15 cellular contexts compared by ENCODE assay signal in the genomic region with DNA sequence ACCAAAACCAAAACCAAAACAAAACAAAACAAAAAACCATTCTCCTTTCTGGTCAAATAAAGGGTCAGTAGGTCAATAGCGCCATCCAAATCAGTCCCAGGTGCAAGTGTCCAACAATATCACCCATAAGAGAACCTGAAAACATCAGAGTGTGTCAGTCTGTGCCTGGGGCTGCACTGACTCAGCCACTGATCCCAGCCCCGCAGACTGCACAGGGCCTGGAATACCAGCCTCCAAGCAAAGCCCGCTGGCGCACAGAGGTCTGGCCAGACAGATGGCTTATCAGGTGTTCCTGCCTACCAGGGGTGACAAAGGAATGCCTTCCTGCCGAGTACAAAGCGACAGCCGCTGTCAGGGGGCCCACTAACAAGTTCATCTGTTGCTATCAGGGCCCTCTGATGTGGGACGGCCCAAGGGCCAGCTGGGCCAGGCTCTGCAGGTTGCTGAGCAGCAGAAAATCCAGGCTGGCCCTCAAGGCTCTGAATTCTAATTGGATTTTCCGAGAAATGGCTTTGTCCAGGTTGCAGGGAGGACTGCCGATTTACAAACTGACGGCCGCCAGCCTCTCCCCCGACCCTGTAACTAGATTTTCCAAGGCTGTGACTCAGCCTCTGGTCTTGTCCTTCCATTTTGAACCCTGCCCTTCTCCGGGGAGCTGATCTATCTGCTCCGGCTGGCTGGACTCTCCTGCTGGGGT. TPM values are rescaled to one million over a fixed set of nuclear protein-coding genes. Genes with fewer than 3 reads are reported as not detected.
DNase-seq lines count a peak whose midpoint lies in the region; ATAC-seq, FAIRE-seq and TF ChIP-seq lines count a peak whose summit lies in the region.
"Had no signal": no experiment of that assay in that cellular context is flagged by ENCODE, and none has a peak within 500 bp of the region (broad histone marks: within the 10 kb centered on the region; RNA-seq: fewer than 3 reads in every experiment).

No MANE protein-coding gene starts in this region.

- FAIRE-seq in GM12891 (lab: Jason Lieb, UNC) = no peak
- FAIRE-seq: D721Med had no signal

- DNase-seq in IMR-90 = peak; percentile 6
- peak; percentile 51 to 66 for DNase-seq in SJCRH30
- peak; percentile 84 for DNase-seq in glutamatergic neuron
- DNase-seq in trophoblast cell = peak; percentile 99
- no peak for DNase-seq in NCI-H2107 treated with DMSO at 0.1 percent for 48 hours (lab: John Stamatoyannopoulos, UW; ENCODE audit: unreplicated experiment)
- no peak for DNase-seq in GM12891 (ENCODE audit: insufficient read length, low spot score)
- DNase-seq in GM20000 (ENCODE audit: low spot score) = no peak
- no peak for DNase-seq in SKM-1 (lab: John Stamatoyannopoulos, UW; ENCODE audit: unreplicated experiment)
- DNase-seq: amniotic stem cell, KBM-7, NCI-H774, transverse colon had no signal

- CTCF ChIA-PET in IMR-90 (lab: Yijun Ruan, JAX) = interaction anchor here (1.1 kb wide), 1 partner anchor 11 kb away, joined by 3 read pairs; no protein-coding TSS in a partner anchor

- TF ChIP-seq CTCF in IMR-90 (conservative IDR thresholded peaks at IDR 0.05; ENCODE audit: low read depth, low read length) = no peak
- TF ChIP-seq CTCF in glutamatergic neuron (IDR thresholded peaks at IDR 0.05; ENCODE audit: partially characterized antibody, unreplicated experiment) = no peak
- TF ChIP-seq CTCF in GM20000 (IDR thresholded peaks at IDR 0.05; ENCODE audit: extremely low read depth, missing control alignments) = no peak

- H3K4me1 ChIP-seq in IMR-90 (ENCODE audit: control insufficient read depth, insufficient read depth, low read length) = no peaks in the 10 kb centered on the region; the same call in 1 of the 2 replicates
- H3K4me1 ChIP-seq in SJCRH30 = peaks cover 12% of the 10 kb centered on the region
- H3K4me1 ChIP-seq in trophoblast cell (ENCODE audit: control insufficient read depth in 1 of 2, insufficient read depth in 2 of 2, low read length in 2 of 2) = peaks cover 18% of the 10 kb centered on the region in 2 experiments
- H3K4me1 ChIP-seq: transverse colon had no signal

- H3K27ac ChIP-seq in IMR-90 (ENCODE audit: insufficient read depth, low read length) = no peak overlapping the region
- no peak overlapping the region for H3K27ac ChIP-seq in SJCRH30
- peak overlapping the region; percentile 80 for H3K27ac ChIP-seq in trophoblast cell (ENCODE audit: low read depth, low read length)
- H3K27ac ChIP-seq: epithelial cell of prostate, transverse colon had no signal

- peaks cover 4% of the 10 kb centered on the region; the same call in 1 of the 2 replicates for H3K27me3 ChIP-seq in IMR-90 (ENCODE audit: control insufficient read depth, insufficient read depth, low read length)
- H3K27me3 ChIP-seq in SJCRH30 = no peaks in the 10 kb centered on the region
- H3K27me3 ChIP-seq in trophoblast cell (ENCODE audit: insufficient read depth, low read length) = no peaks in the 10 kb centered on the region
- H3K27me3 ChIP-seq: transverse colon had no signal

- in situ Hi-C loops in IMR-90 (cut with MboI; ENCODE audit: low sequenced_read_pairs) = no loop called here

- POLR2A ChIA-PET in IMR-90 (lab: Charles Lee; ENCODE audit: unreplicated experiment) = no interaction called here

- H3K18ac ChIP-seq in IMR-90 (ENCODE audit: low read depth, low read length) (no peak overlapping the region), trophoblast cell (ENCODE audit: low read length) (no peak overlapping the region)

- H3K9me3 ChIP-seq in IMR-90 (ENCODE audit: control insufficient read depth, insufficient read depth, low read length) (no peaks in the 10 kb centered on the region), SJCRH30 (replicated peaks) (no peaks in the 10 kb centered on the region), trophoblast cell (ENCODE audit: insufficient read depth, low read depth, low read length) (no peaks in the 10 kb centered on the region)
- H3K9me3 ChIP-seq: transverse colon had no signal

- H3K36me3 ChIP-seq in IMR-90 (ENCODE audit: control insufficient read depth, insufficient read depth, low read length) (no peaks in the 10 kb centered on the region), SJCRH30 (no peaks in the 10 kb centered on the region), trophoblast cell (ENCODE audit: control insufficient read depth in 1 of 2, insufficient read depth in 2 of 2, low read length in 2 of 2) (no peaks in the 10 kb centered on the region)
- H3K36me3 ChIP-seq: transverse colon had no signal

- H4K5ac ChIP-seq in IMR-90 (ENCODE audit: low read depth, low read length) = no peak overlapping the region

- no peak overlapping the region for H2BK120ac ChIP-seq in IMR-90 (ENCODE audit: low read depth, low read length)
- H2BK120ac ChIP-seq in trophoblast cell (ENCODE audit: insufficient read depth, low read length, poor library complexity) = no peak overlapping the region

- H3K14ac ChIP-seq in IMR-90 (replicated peaks; ENCODE audit: low read depth, low read length) (no peak overlapping the region), trophoblast cell (ENCODE audit: low read length) (no peak overlapping the region)

- ATAC-seq in IMR-90 (ENCODE audit: low read depth) = no peak

- H2BK20ac ChIP-seq in IMR-90 (ENCODE audit: low read depth, low read length) = no peak overlapping the region

- no peak overlapping the region for H3K56ac ChIP-seq in IMR-90 (ENCODE audit: extremely low read depth, insufficient read depth, low read length)

- H3K36me3 Mint-ChIP-seq in glutamatergic neuron (ENCODE audit: unreplicated experiment) = no peaks in the 10 kb centered on the region

- peak overlapping the region; percentile 95 for H3K27ac Mint-ChIP-seq in glutamatergic neuron (ENCODE audit: unreplicated experiment)
- H3K27ac Mint-ChIP-seq: T-helper 2 cell treated with Interferon-gamma antibody and Interleukin-4, amounts not matched to agents 5 μg/mL and 100 μg/mL, for 36 hours had no signal

- H2AK5ac ChIP-seq in IMR-90 (ENCODE audit: low read depth, low read length) (no peak overlapping the region), trophoblast cell (ENCODE audit: low read length) (no peak overlapping the region)

- dilution Hi-C loops in IMR-90 (cut with HindIII; ENCODE audit: low sequenced_read_pairs, unreplicated experiment) = no loop called here

- no peak overlapping the region for H2AFZ ChIP-seq in IMR-90 (replicated peaks; ENCODE audit: low read length, poor library complexity)
- H2AFZ ChIP-seq in trophoblast cell (ENCODE audit: insufficient read depth, low read length, poor library complexity) = no peak overlapping the region

- H3K9me1 ChIP-seq in IMR-90 (ENCODE audit: insufficient read depth, low read length) = no peaks in the 10 kb centered on the region

- H4K91ac ChIP-seq in IMR-90 (ENCODE audit: insufficient read depth, low read depth, low read length) = no peak overlapping the region
- no peak overlapping the region for H4K91ac ChIP-seq in trophoblast cell (ENCODE audit: low read depth, low read length)

- no peaks in the 10 kb centered on the region for H4K20me1 ChIP-seq in IMR-90 (ENCODE audit: insufficient read depth, low read length)

- H3K79me2 ChIP-seq in trophoblast cell (ENCODE audit: control insufficient read depth, insufficient read depth, low read length, poor library complexity) = no peaks in the 10 kb centered on the region

- H2BK15ac ChIP-seq in IMR-90 (ENCODE audit: low read depth, low read length) = no peak overlapping the region

- H3K4me2 ChIP-seq in IMR-90 (ENCODE audit: low read depth, low read length) (no peak overlapping the region), trophoblast cell (ENCODE audit: low read length) (peak overlapping the region; percentile 18)

- no peak overlapping the region for H2BK5ac ChIP-seq in IMR-90 (ENCODE audit: low read depth, low read length, poor library complexity, severe bottlenecking)
- H2BK5ac ChIP-seq in trophoblast cell (ENCODE audit: low read depth, low read length, poor library complexity) = no peak overlapping the region

- H3K9me3 Mint-ChIP-seq in glutamatergic neuron (ENCODE audit: unreplicated experiment) = peaks cover 8% of the 10 kb centered on the region
- H3K9me3 Mint-ChIP-seq: T-helper 2 cell treated with Interferon-gamma antibody and Interleukin-4, amounts not matched to agents 5 μg/mL and 100 μg/mL, for 36 hours had no signal

- H3K9ac ChIP-seq in IMR-90 (ENCODE audit: low read depth, low read length) (no peak overlapping the region), trophoblast cell (ENCODE audit: low read length) (no peak overlapping the region)

- H3K23ac ChIP-seq in IMR-90 (ENCODE audit: low read depth, low read length) (no peak overlapping the region), trophoblast cell (ENCODE audit: low read length) (no peak overlapping the region)

- H3K4me1 Mint-ChIP-seq in glutamatergic neuron (ENCODE audit: low read depth, unreplicated experiment) = peaks cover 15% of the 10 kb centered on the region

- no TSS peak for BruUV-seq in IMR-90 (replicated peaks; lab: Mats Ljungman, UMichigan)

- intact Hi-C loops in IMR-90 (cut with micrococcal nuclease) = no loop called here

- H3K4ac ChIP-seq in IMR-90 (ENCODE audit: low read depth, low read length) (no peak overlapping the region), trophoblast cell (ENCODE audit: low read depth, low read length) (no peak overlapping the region)

- TF ChIP-seq POLR2A in IMR-90 (IDR thresholded peaks at IDR 0.05; ENCODE audit: low read depth, low read length) = no peak
- no peak for TF ChIP-seq POLR2A in GM12891 (IDR thresholded peaks at IDR 0.05; ENCODE audit: low read depth, low read length)

- no peak overlapping the region for H4K8ac ChIP-seq in IMR-90 (ENCODE audit: low read depth in 2 of 2, low read length in 2 of 2)
- H4K8ac ChIP-seq in trophoblast cell (ENCODE audit: low read depth, low read length) = no peak overlapping the region

- H3K27me3 Mint-ChIP-seq in glutamatergic neuron (ENCODE audit: unreplicated experiment) = peaks cover 12% of the 10 kb centered on the region

- H2AK9ac ChIP-seq in IMR-90 (replicated peaks; ENCODE audit: low read depth, low read length, poor library complexity) = no peak overlapping the region

- H3K4me3 Mint-ChIP-seq in glutamatergic neuron (ENCODE audit: unreplicated experiment) = peak overlapping the region; percentile 64
- H3K4me3 Mint-ChIP-seq: T-helper 2 cell treated with Interferon-gamma antibody and Interleukin-4, amounts not matched to agents 5 μg/mL and 100 μg/mL, for 36 hours had no signal

- no peak for TF ChIP-seq RAD21 in IMR-90 (IDR thresholded peaks at IDR 0.05; ENCODE audit: low read length)

- H3K79me1 ChIP-seq in IMR-90 (ENCODE audit: low read depth in 1 of 2, low read length in 2 of 2) (no peaks in the 10 kb centered on the region), trophoblast cell (ENCODE audit: low read length) (peaks cover 5% of the 10 kb centered on the region)

- no peak overlapping the region for H2BK12ac ChIP-seq in trophoblast cell (ENCODE audit: low read length)

- no peak overlapping the region for H4K12ac ChIP-seq in trophoblast cell (ENCODE audit: low read depth, low read length)

- no peak overlapping the region for H3K4me3 ChIP-seq in IMR-90 (ENCODE audit: insufficient read depth, low read depth, low read length)
- H3K4me3 ChIP-seq in SJCRH30 = no peak overlapping the region
- no peak overlapping the region for H3K4me3 ChIP-seq in trophoblast cell (ENCODE audit: low read depth, low read length)
- H3K4me3 ChIP-seq: transverse colon had no signal

- WGBS in IMR-90 (ENCODE audit: extremely low coverage in 2 of 2, insufficient read length in 1 of 2), 2 experiments = 62% methylated on average over 7 of the region's 15 CpGs; no CpG with 5 or more reads in 1 of the 2 experiments
- WGBS in trophoblast cell (ENCODE audit: extremely low coverage, insufficient coverage, insufficient read length) = no CpG with 5 or more reads among the region's 15 CpGs

RNA-seq across cellular contexts. Expression of a gene that starts 13.7 kb away (rescaled TPM):
- total RNA-seq in IMR-90 (2012; rRNA removed) (2.7 and 3.6 TPM in 2 replicates), glutamatergic neuron (ENCODE audit: unreplicated experiment) (3.2 TPM)
- polyA plus RNA-seq in IMR-90 (2012; rRNA removed) = 10.2 and 11.6 TPM in 2 replicates
- polyA plus RNA-seq in IMR-90 (2012; cell fraction: cytosol; rRNA removed) = 12.3 and 20.7 TPM in 2 replicates
- 8.6 and 13.7 TPM in 2 replicates for polyA plus RNA-seq in IMR-90 (2012; cell fraction: nucleus; rRNA removed; ENCODE audit: low replicate concordance)
- total RNA-seq in SJCRH30 (2014; rRNA removed; shearing (Covaris generic)) = 20.6 and 21.4 TPM in 2 replicates
- polyA plus RNA-seq in trophoblast cell (2013) = 17.2 and 18.7 TPM in 2 replicates
- polyA plus RNA-seq in GM12891 (2012; ENCODE audit: low read depth, missing spikeins) = 1.3 TPM

Comparison
In these comparisons a context has a peak if more than half of its experiments do, and no peak if none do; other contexts are left out.
1. DNase-seq: peak in IMR-90 (single experiment), SJCRH30 (2 of 2), glutamatergic neuron (single experiment) and trophoblast cell (2 of 2); none in NCI-H2107 treated with DMSO at 0.1 percent for 48 hours (single experiment), GM12891 (single experiment), GM20000 (single experiment) and SKM-1 (single experiment).